ENCODE assay signal across 23 cellular contexts in genomic region chr7:84533209-84533608, GRCh38.
"Had no signal": no experiment of that assay in that cellular context is flagged by ENCODE, and none has a peak within 500 bp of the region (broad histone marks: within the 10 kb centered on the region; RNA-seq: fewer than 3 reads in every experiment).

No MANE protein-coding gene starts in this region.

- H3K4me1 Mint-ChIP-seq: activated CD4-positive, alpha-beta T cell treated with anti-CD3 and anti-CD28 coated beads, Interleukin-2, amount 10 ng/mL, durations not matched to agents 24 days and 14 days had no signal

- H3K9me3 Mint-ChIP-seq: activated CD4-positive, alpha-beta T cell treated with anti-CD3 and anti-CD28 coated beads, Interleukin-2, amount 10 ng/mL, durations not matched to agents 24 days and 14 days; activated T-cell treated with anti-CD3 and anti-CD28 coated beads, Interleukin-2, amount 50 U/mL, for 4 hours; T-helper 1 cell treated with Interleukin-12 subunit alpha and Interleukin-12 subunit beta and Interleukin-4 antibody, amounts not matched to agents 30 μg/mL and 1 μg/mL, for 36 hours had no signal

- H3K9me3 ChIP-seq: SJSA1 had no signal

- H3K27me3 ChIP-seq: brain microvascular endothelial cell, cardiac muscle cell, SJSA1 had no signal

- H3K36me3 Mint-ChIP-seq: activated naive CD8-positive, alpha-beta T cell had no signal

- H3K4me3 ChIP-seq: cardiac muscle cell, SJSA1 had no signal

- H3K4me3 Mint-ChIP-seq: activated CD4-positive, alpha-beta T cell treated with anti-CD3 and anti-CD28 coated beads, Interleukin-2, amount 10 ng/mL, durations not matched to agents 24 days and 14 days; activated naive CD8-positive, alpha-beta T cell; activated T-cell treated with anti-CD3 and anti-CD28 coated beads, Interleukin-2, amount 50 U/mL, for 4 hours; T-helper 1 cell treated with Interleukin-12 subunit alpha and Interleukin-12 subunit beta and Interleukin-4 antibody, amounts not matched to agents 30 μg/mL and 1 μg/mL, for 36 hours had no signal

- H3K36me3 ChIP-seq: brain microvascular endothelial cell, cardiac muscle cell, SJSA1 had no signal

- H3K27ac ChIP-seq: brain microvascular endothelial cell, cardiac muscle cell, SJSA1 had no signal

- H3K27me3 Mint-ChIP-seq: activated CD4-positive, alpha-beta T cell treated with anti-CD3 and anti-CD28 coated beads, Interleukin-2, amount 10 ng/mL, durations not matched to agents 24 days and 14 days; activated naive CD8-positive, alpha-beta T cell had no signal

- H3K27ac Mint-ChIP-seq: activated CD4-positive, alpha-beta T cell treated with anti-CD3 and anti-CD28 coated beads, Interleukin-2, amount 10 ng/mL, durations not matched to agents 24 days and 14 days; activated naive CD8-positive, alpha-beta T cell; T-helper 1 cell treated with Interleukin-12 subunit alpha and Interleukin-12 subunit beta and Interleukin-4 antibody, amounts not matched to agents 30 μg/mL and 1 μg/mL, for 36 hours had no signal

- ATAC-seq: activated T-cell treated with anti-CD3 and anti-CD28 coated beads, Interleukin-2, amount 50 U/mL, for 4 hours; SK-N-SH treated with all-trans-retinoic acid at 6 μM for 48 hours had no signal

- DNase-seq: activated CD4-positive, alpha-beta T cell treated with anti-CD3 and anti-CD28 coated beads for 1 hour; activated CD4-positive, alpha-beta T cell treated with anti-CD3 and anti-CD28 coated beads, Interleukin-2, amount 10 ng/mL, durations not matched to agents 24 days and 14 days; activated CD4-positive, alpha-beta T cell treated with anti-CD3 and anti-CD28 coated beads, Interleukin-2, amount 50 U/mL, for 48 hours; activated CD8-positive, alpha-beta memory T cell treated with anti-CD3 and anti-CD28 coated beads for 24 hours; activated effector memory CD4-positive, alpha-beta T cell treated with anti-CD3 and anti-CD28 coated beads, Interleukin-2, amount 50 U/mL, for 16 hours; activated naive CD4-positive, alpha-beta T cell treated with Interleukin-2 at 50 U/mL for 16 hours; activated T-cell treated with anti-CD3 and anti-CD28 coated beads, Interleukin-2, amount 50 U/mL, for 4 hours; brain microvascular endothelial cell; Kasumi-1; KBM-7; NCI-H1092; NCI-H1436; NCI-H1694 treated with DMSO at 0.1 percent for 48 hours; NCI-H2081; NCI-H446; NCI-H524; SHP77; SW 1271 had no signal
